ENCODE assay signal across 20 cellular contexts in genomic region chr17:29127840-29128239, GRCh38. TPM values are rescaled to one million over a fixed set of nuclear protein-coding genes. Genes with fewer than 3 reads are reported as not detected.
DNase-seq lines count a peak whose midpoint lies in the region; ATAC-seq and TF ChIP-seq lines count a peak whose summit lies in the region.
"Had no signal": no experiment of that assay in that cellular context is flagged by ENCODE, and none has a peak within 500 bp of the region (broad histone marks: within the 10 kb centered on the region; RNA-seq: fewer than 3 reads in every experiment).

No MANE protein-coding gene starts in this region.

- ATAC-seq in heart right ventricle (no peak), Right ventricle myocardium inferior (no peak), GM19397 (IDR thresholded peaks at IDR 0.05; ENCODE audit: unreplicated experiment) (no peak), HG02763 (IDR thresholded peaks at IDR 0.05; ENCODE audit: unreplicated experiment) (no peak)
- ATAC-seq: K562, Panc1 had no signal

- peak overlapping the region; percentile 78 for H3K18ac ChIP-seq in neuronal stem cell (ENCODE audit: low read length)

- TF ChIP-seq CTCF in heart right ventricle (IDR thresholded peaks at IDR 0.05), result no peak
- TF ChIP-seq CTCF in glutamatergic neuron (IDR thresholded peaks at IDR 0.05; ENCODE audit: partially characterized antibody, unreplicated experiment), result no peak

- H3K23ac ChIP-seq in neuronal stem cell (ENCODE audit: low read depth, low read length, poor library complexity), result peak overlapping the region; percentile 29

- no peaks in the 10 kb centered on the region for H3K36me3 Mint-ChIP-seq in glutamatergic neuron (ENCODE audit: unreplicated experiment)

- peak overlapping the region; percentile 71 for H2AK5ac ChIP-seq in neuronal stem cell (ENCODE audit: low read depth, low read length)

- H4K91ac ChIP-seq in neuronal stem cell (ENCODE audit: low read depth, low read length, poor library complexity), result no peak overlapping the region

- no peak overlapping the region for H3K27ac Mint-ChIP-seq in glutamatergic neuron (ENCODE audit: unreplicated experiment)

- peak overlapping the region; percentile 12 for H3K9ac ChIP-seq in neuronal stem cell (ENCODE audit: low read depth, low read length, poor library complexity)

- H3K4me3 ChIP-seq in heart right ventricle (no peak overlapping the region), neuronal stem cell (ENCODE audit: low read length in 2 of 2) (no peak overlapping the region)
- H3K4me3 ChIP-seq: K562, SJCRH30 had no signal

- H4K8ac ChIP-seq in neuronal stem cell (ENCODE audit: low read depth, low read length), result no peak overlapping the region

- no peak overlapping the region for H3K4ac ChIP-seq in neuronal stem cell (ENCODE audit: low read length)

- H2BK15ac ChIP-seq in neuronal stem cell (ENCODE audit: low read length), result no peak overlapping the region

- 84 to 85% methylated on average over 10 of the region's 10 CpGs for WGBS in heart right ventricle, 2 donors
- no CpG with 5 or more reads among the region's 10 CpGs for WGBS in neuronal stem cell (ENCODE audit: extremely low coverage in 2 of 2, insufficient read length in 2 of 2, insufficient replicate concordance in 1 of 2), 2 donors

- peaks cover 8% of the 10 kb centered on the region for H3K27me3 Mint-ChIP-seq in glutamatergic neuron (ENCODE audit: unreplicated experiment)

- H2BK12ac ChIP-seq in neuronal stem cell (ENCODE audit: low read length), result no peak overlapping the region

- H3K9me3 Mint-ChIP-seq in glutamatergic neuron (ENCODE audit: unreplicated experiment), result peaks cover 8% of the 10 kb centered on the region

- peaks cover 1% of the 10 kb centered on the region for H3K79me1 ChIP-seq in neuronal stem cell (ENCODE audit: low read depth, low read length)

- H3K14ac ChIP-seq in neuronal stem cell (ENCODE audit: low read length), result peak overlapping the region; percentile 74

- no peaks in the 10 kb centered on the region for H3K9me3 ChIP-seq in heart right ventricle
- no peaks in the 10 kb centered on the region for H3K9me3 ChIP-seq in neuronal stem cell (replicated peaks in 1 of 2; ENCODE audit: control insufficient read depth in 2 of 2, insufficient read depth in 1 of 2, low read depth in 1 of 2, low read length in 2 of 2)
- H3K9me3 ChIP-seq: SJCRH30 had no signal

- H3K4me1 ChIP-seq in heart right ventricle (peaks cover 30 to 82% (median 62%) of the 10 kb centered on the region in 9 donors), neuronal stem cell (ENCODE audit: control insufficient read depth in 2 of 2, insufficient read depth in 1 of 2, low read depth in 1 of 2, low read length in 2 of 2) (peaks cover 0 to 6% of the 10 kb centered on the region in 2 donors)

- no peak overlapping the region for H2AFZ ChIP-seq in neuronal stem cell (ENCODE audit: low read length)

- DNase-seq in heart right ventricle (no peak), Right ventricle myocardium inferior (ENCODE audit: missing footprints) (no peak), glutamatergic neuron (peak; percentile 18), neuronal stem cell (ENCODE audit: low spot score) (no peak), glomerular visceral epithelial cell (ENCODE audit: extremely low spot score) (no peak)
- DNase-seq: AML-193, EL, GF-D8, MM.1S, NCI-H1048, NCI-H1436 treated with DMSO at 0.1 percent for 48 hours, NCI-H1930, NCI-H226, NCI-H510A treated with DMSO at 0.1 percent for 48 hours, NCI-H748 treated with DMSO at 0.1 percent for 48 hours, SJCRH30 had no signal

- peaks cover 60% of the 10 kb centered on the region for H3K4me1 Mint-ChIP-seq in glutamatergic neuron (ENCODE audit: low read depth, unreplicated experiment)

- H3K27me3 ChIP-seq in heart right ventricle (no peaks in the 10 kb centered on the region), neuronal stem cell (ENCODE audit: control insufficient read depth in 3 of 3, insufficient read depth in 3 of 3, low read depth in 1 of 3, low read length in 3 of 3) (no peaks in the 10 kb centered on the region)
- H3K27me3 ChIP-seq: SJCRH30 had no signal

- no peak overlapping the region for H3K4me2 ChIP-seq in neuronal stem cell (ENCODE audit: insufficient read depth, low read length, poor library complexity, severe bottlenecking)

- peaks cover 0 to 50% (median 7%) of the 10 kb centered on the region in 9 donors for H3K36me3 ChIP-seq in heart right ventricle
- no peaks in the 10 kb centered on the region for H3K36me3 ChIP-seq in neuronal stem cell (replicated peaks in 1 of 2; ENCODE audit: control insufficient read depth in 2 of 2, insufficient read depth in 2 of 2, low read length in 2 of 2)
- H3K36me3 ChIP-seq: SJCRH30 had no signal

- no peak overlapping the region for H2BK120ac ChIP-seq in neuronal stem cell (ENCODE audit: low read depth, low read length)

- peak overlapping the region in 8 of 10 donors; percentile 1 to 58 (median 26) for H3K27ac ChIP-seq in heart right ventricle
- no peak overlapping the region for H3K27ac ChIP-seq in neuronal stem cell (replicated peaks; ENCODE audit: low read length)
- H3K27ac ChIP-seq: SJCRH30 had no signal

- no peak overlapping the region for H3K4me3 Mint-ChIP-seq in glutamatergic neuron (ENCODE audit: unreplicated experiment)

- H2BK5ac ChIP-seq in neuronal stem cell (ENCODE audit: low read length), result no peak overlapping the region

- intact Hi-C loops in heart right ventricle (cut with DNase I) (loop anchor here in 1 of 10 donors (5.0 kb wide), 1 partner anchor 54 kb away; the partner anchor contains the start of gene MYO18A), Right ventricle myocardium inferior (cut with DNase I) (no loop called here)

RNA-seq across cellular contexts. Expression of gene MYO18A, which starts 52.4 kb away (rescaled TPM):
- 100 to 1,000 TPM; 217 to 408 (median 327) TPM for total RNA-seq in heart right ventricle
- 100 to 1,000 TPM in 1 of 2 donors, 10 to 100 TPM in 1; 61.4 to 442 TPM for polyA plus RNA-seq in heart right ventricle
- total RNA-seq in Right ventricle myocardium inferior, result 373 TPM
- 465 TPM for total RNA-seq in glutamatergic neuron (ENCODE audit: unreplicated experiment)
- 12.3 TPM for polyA plus RNA-seq in neuronal stem cell (2013, experiment 1 of 2)
- 12.3 TPM for polyA plus RNA-seq in neuronal stem cell (2013, experiment 2 of 2)
